18 cellular contexts compared by ENCODE assay signal in genomic region chr3:128573707-128574162, GRCh38.
DNase-seq lines count a peak whose midpoint lies in the region; ATAC-seq, FAIRE-seq and TF ChIP-seq lines count a peak whose summit lies in the region.
"Had no signal": no experiment of that assay in that cellular context is flagged by ENCODE, and none has a peak within 500 bp of the region (broad histone marks: within the 10 kb centered on the region; RNA-seq: fewer than 3 reads in every experiment).

No MANE protein-coding gene starts in this region.

- no peak overlapping the region for H3K27ac Mint-ChIP-seq in CD8-positive, alpha-beta memory T cell
- H3K27ac Mint-ChIP-seq: activated B cell treated with CpG ODN at 0.5 μM for 24 hours, mesothelial cell of epicardium had no signal

- TF ChIP-seq RAD21 in HepG2 (CRISPR knock-in tag; IDR thresholded peaks at IDR 0.05), result no peak

- no peak for FAIRE-seq in HepG2 (lab: Jason Lieb, UNC)
- FAIRE-seq: urothelium cell line had no signal

- in situ Hi-C loops in HepG2 (cut with HindIII; ENCODE audit: extremely low pct_ligation_motif_present, low pct_unique_long_range_greater_than_20kb), result no loop called here

- H3K4me3 Mint-ChIP-seq in CD8-positive, alpha-beta memory T cell, result no peak overlapping the region
- H3K4me3 Mint-ChIP-seq: activated B cell treated with CpG ODN at 0.5 μM for 24 hours, mesothelial cell of epicardium had no signal

- H3K4me2 ChIP-seq in HepG2 (ENCODE audit: low read depth, low read length), result no peak overlapping the region

- no peaks in the 10 kb centered on the region for H3K79me2 ChIP-seq in HepG2 (ENCODE audit: insufficient read depth, low read length)

- H3K9ac ChIP-seq in HepG2 (ENCODE audit: insufficient read depth, low read depth, low read length), result no peak overlapping the region

- peaks cover 6 to 25% of the 10 kb centered on the region in 2 donors for H3K27me3 Mint-ChIP-seq in CD8-positive, alpha-beta memory T cell

- H3K4me1 ChIP-seq in right lobe of liver (no peaks in the 10 kb centered on the region), HepG2 (ENCODE audit: insufficient read depth, low read length) (peaks cover 12% of the 10 kb centered on the region), lung (ENCODE audit: control insufficient read depth in 2 of 2, insufficient read depth in 2 of 2, low read length in 2 of 2) (peaks cover 0 to 5% of the 10 kb centered on the region in 2 donors)
- H3K4me1 ChIP-seq in CD8-positive, alpha-beta memory T cell (ENCODE audit: insufficient read depth, low read length), result peaks cover 16% of the 10 kb centered on the region

- TF ChIP-seq POLR2A in right lobe of liver (IDR thresholded peaks at IDR 0.05) (no peak), HepG2 (IDR thresholded peaks at IDR 0.05; ENCODE audit: insufficient read depth in 1 of 2, low read depth in 2 of 2, low read length in 2 of 2) (no peak)

- H3K36me3 ChIP-seq in right lobe of liver (no peaks in the 10 kb centered on the region), HepG2 (replicated peaks in 1 of 2; ENCODE audit: control insufficient read depth in 1 of 2, insufficient read depth in 2 of 2, low read length in 2 of 2) (no peaks in the 10 kb centered on the region), lung (ENCODE audit: control insufficient read depth in 2 of 2, insufficient read depth in 2 of 2, low read length in 2 of 2) (no peaks in the 10 kb centered on the region)
- H3K36me3 ChIP-seq in CD8-positive, alpha-beta memory T cell (ENCODE audit: insufficient read depth, low read length), result no peaks in the 10 kb centered on the region
- H3K36me3 ChIP-seq: neutrophil had no signal

- CTCF ChIA-PET in HepG2 (lab: Yijun Ruan, JAX; ENCODE audit: low intra/inter-chr PET ratio, low total read pairs), result no interaction called here
- CTCF ChIA-PET in CD8-positive, alpha-beta memory T cell (lab: Charles Lee), result interaction anchor here (1.1 to 1.2 kb wide), 2 partner anchors 8 to 12 kb away, joined by 3 to 4 read pairs; no protein-coding TSS in a partner anchor

- POLR2A ChIA-PET in HepG2 (lab: Yijun Ruan, JAX), result no interaction called here
- POLR2A ChIA-PET in CD8-positive, alpha-beta memory T cell (lab: Charles Lee), result no interaction called here

- no peak for TF ChIP-seq CTCF in right lobe of liver (IDR thresholded peaks at IDR 0.05)
- no peak for TF ChIP-seq CTCF in HepG2 (CRISPR knock-in tag; IDR thresholded peaks at IDR 0.05)
- TF ChIP-seq CTCF in lung (IDR thresholded peaks at IDR 0.05; ENCODE audit: control extremely low read depth, extremely low read depth), result no peak

- H3K4me1 Mint-ChIP-seq in CD8-positive, alpha-beta memory T cell, result peaks cover 17 to 18% (median 18%) of the 10 kb centered on the region in 3 donors
- H3K4me1 Mint-ChIP-seq: activated B cell treated with CpG ODN at 0.5 μM for 24 hours, mesothelial cell of epicardium had no signal

- no peak overlapping the region for H2AFZ ChIP-seq in HepG2 (ENCODE audit: low read length)

- BruUV-seq in HepG2 (replicated peaks; lab: Mats Ljungman, UMichigan), result no TSS peak

- WGBS in right lobe of liver (ENCODE audit: insufficient coverage, low coverage, low lambda C conversion rate, missing lambda C conversion rate), result 36% methylated on average over 13 of the region's 14 CpGs
- 43% methylated on average over 8 of the region's 14 CpGs for WGBS in HepG2 (ENCODE audit: low lambda C conversion rate)
- 24 to 28% methylated on average over 14 of the region's 14 CpGs for WGBS in lung, 2 donors

- H3K27ac ChIP-seq in right lobe of liver (no peak overlapping the region), HepG2 (ENCODE audit: extremely low read length, insufficient read depth, low read length) (no peak overlapping the region), lung (ENCODE audit: low read depth in 1 of 2, low read length in 1 of 2) (peak overlapping the region in 1 of 2 donors; percentile 26)
- H3K27ac ChIP-seq in CD8-positive, alpha-beta memory T cell (ENCODE audit: low read depth, low read length), result no peak overlapping the region
- H3K27ac ChIP-seq: coronary artery, epithelial cell of prostate, neutrophil had no signal

- no peaks in the 10 kb centered on the region for H3K36me3 Mint-ChIP-seq in CD8-positive, alpha-beta memory T cell
- H3K36me3 Mint-ChIP-seq: mesothelial cell of epicardium had no signal

- no peaks in the 10 kb centered on the region for H3K9me3 Mint-ChIP-seq in CD8-positive, alpha-beta memory T cell
- H3K9me3 Mint-ChIP-seq: activated B cell treated with CpG ODN at 0.5 μM for 24 hours, mesothelial cell of epicardium had no signal

- ATAC-seq in right lobe of liver, result peak; percentile 21 to 68 (median 51)
- ATAC-seq in HepG2, result no peak
- peak; percentile 3 for ATAC-seq in lung (ENCODE audit: insufficient read depth, low FRiP score)

- H3K4me3 ChIP-seq in right lobe of liver, result no peak overlapping the region
- H3K4me3 ChIP-seq in HepG2 (replicated peaks in 1 of 3; ENCODE audit: insufficient read depth in 1 of 3, low read depth in 2 of 3, low read length in 3 of 3), result no peak overlapping the region
- H3K4me3 ChIP-seq in lung, result no peak overlapping the region
- no peak overlapping the region for H3K4me3 ChIP-seq in CD8-positive, alpha-beta memory T cell (ENCODE audit: low read length)
- H3K4me3 ChIP-seq: coronary artery had no signal

- H4K20me1 ChIP-seq in HepG2 (ENCODE audit: insufficient read depth, low read length), result no peaks in the 10 kb centered on the region

- no peaks in the 10 kb centered on the region for H3K9me3 ChIP-seq in right lobe of liver
- H3K9me3 ChIP-seq in HepG2 (ENCODE audit: low read length), result no peaks in the 10 kb centered on the region
- H3K9me3 ChIP-seq in lung (ENCODE audit: control insufficient read depth in 2 of 2, insufficient read depth in 1 of 2, low read length in 1 of 2), result no peaks in the 10 kb centered on the region
- H3K9me3 ChIP-seq in CD8-positive, alpha-beta memory T cell (ENCODE audit: low read length), result no peaks in the 10 kb centered on the region
- H3K9me3 ChIP-seq: neutrophil had no signal

- TF ChIP-seq EP300 in HepG2 (IDR thresholded peaks at IDR 0.05; ENCODE audit: low read depth in 2 of 2, low read length in 2 of 2), result no peak
- TF ChIP-seq EP300 in HepG2 (CRISPR knock-in tag; IDR thresholded peaks at IDR 0.05; ENCODE audit: borderline replicate concordance), result no peak

- intact Hi-C loops in right lobe of liver (cut with DNase I) (no loop called here), HepG2 (cut with micrococcal nuclease; ENCODE audit: unreplicated experiment) (no loop called here)

- no peak for DNase-seq in right lobe of liver
- no peak for DNase-seq in HepG2 (ENCODE audit: low spot score)
- peak; percentile 84 for DNase-seq in dermis blood vessel endothelial cell
- no peak for DNase-seq in lung (ENCODE audit: low spot score)
- no peak for DNase-seq in SIG-M5 (lab: John Stamatoyannopoulos, UW)
- no peak for DNase-seq in CD8-positive, alpha-beta memory T cell
- DNase-seq in SKM-1 treated with dmso at 0.1 percent for 144 hours (lab: John Stamatoyannopoulos, UW; ENCODE audit: unreplicated experiment), result no peak
- DNase-seq in SHP77 (lab: John Stamatoyannopoulos, UW), result no peak
- DNase-seq: activated B cell treated with CpG ODN at 0.5 μM for 24 hours, activated gamma-delta T cell, Karpas-422, NCI-H774, retina had no signal

- no peaks in the 10 kb centered on the region for H3K27me3 ChIP-seq in right lobe of liver
- H3K27me3 ChIP-seq in HepG2 (ENCODE audit: control insufficient read depth in 1 of 2, insufficient read depth in 2 of 2, low read length in 2 of 2), result peaks cover 6 to 64% of the 10 kb centered on the region in 2 experiments; a peak in 4 of 5 replicates
- no peaks in the 10 kb centered on the region for H3K27me3 ChIP-seq in lung (ENCODE audit: control insufficient read depth, insufficient read depth)
- H3K27me3 ChIP-seq in CD8-positive, alpha-beta memory T cell (ENCODE audit: insufficient read depth, low read length, poor library complexity, severe bottlenecking), result no peaks in the 10 kb centered on the region

TF ChIP-seq in HepG2, 621 proteins besides CTCF, POLR2A, EP300 and RAD21 (continues in another document):
- TF ChIP-seq ZNF350 (CRISPR knock-in tag; IDR thresholded peaks at IDR 0.05; ENCODE audit: borderline replicate concordance, low read depth) (no peak), ZNF207 (IDR thresholded peaks at IDR 0.05; ENCODE audit: borderline replicate concordance) (no peak), ZNF280B (CRISPR knock-in tag; IDR thresholded peaks at IDR 0.05; ENCODE audit: borderline replicate concordance) (no peak), ZHX1 (CRISPR knock-in tag; IDR thresholded peaks at IDR 0.05; ENCODE audit: low read depth) (no peak), CBFB (CRISPR knock-in tag; IDR thresholded peaks at IDR 0.05) (no peak), ZNF768 (CRISPR knock-in tag; IDR thresholded peaks at IDR 0.05) (no peak)
